In genomic region chr22:46922037-46922436, GRCh38 we compare ENCODE assay signal across 29 cellular contexts.
"Had no signal": no experiment of that assay in that cellular context is flagged by ENCODE, and none has a peak within 500 bp of the region (broad histone marks: within the 10 kb centered on the region; RNA-seq: fewer than 3 reads in every experiment).

No MANE protein-coding gene starts in this region.

- H3K4me2 ChIP-seq: smooth muscle cell had no signal

- H3K27ac ChIP-seq: ovary, parathyroid adenoma, psoas muscle, skin epidermis, spleen, suprapubic skin, testis, tibial artery, transverse colon, upper lobe of right lung, uterus had no signal

- DNase-seq: naive thymus-derived CD8-positive, alpha-beta T cell; nephron progenitor cell; occipital lobe; ovary; posterior cingulate gyrus; psoas muscle; right cardiac atrium; spleen; stimulated activated CD4-positive, alpha-beta T cell treated with anti-CD3 and anti-CD28 coated beads, Interleukin-12 subunit alpha, Interleukin-12 subunit beta, amount 100 ng/mL, for 4 hours; stimulated activated CD4-positive, alpha-beta T cell treated with anti-CD3 and anti-CD28 coated beads, Interleukin-1b, Interleukin-23, amount 100 ng/mL, for 48 hours; stimulated activated CD4-positive, alpha-beta T cell treated with anti-CD3 and anti-CD28 coated beads, Interleukin-4, amount 100 ng/mL, for 1 hour; stimulated activated CD4-positive, alpha-beta T cell treated with anti-CD3 and anti-CD28 coated beads, Interleukin-4, amount 100 ng/mL, for 4 hours; stimulated activated CD8-positive, alpha-beta memory T cell treated with anti-CD3 and anti-CD28 coated beads, Interleukin-4, amount 100 ng/mL, for 48 hours; stimulated activated naive CD4-positive, alpha-beta T cell; stimulated activated naive CD8-positive, alpha-beta T cell treated with anti-CD3 and anti-CD28 coated beads, Interleukin-15, amount 100 ng/mL, for 72 hours; stimulated activated naive CD8-positive, alpha-beta T cell treated with anti-CD3 and anti-CD28 coated beads, Interleukin-15, Interleukin-2, amounts not matched to agents 100 U/mL and 50 U/mL, for 24 hours; substantia nigra; testis; tibial artery; transverse colon; upper lobe of right lung; uterus had no signal

- H3K79me2 ChIP-seq: parathyroid adenoma had no signal

- H3K4me3 ChIP-seq: ovary, psoas muscle, skin epidermis, smooth muscle cell, spleen, suprapubic skin, testis, tibial artery, transverse colon, upper lobe of right lung, uterus had no signal

- H3K27me3 ChIP-seq: ovary, spleen, suprapubic skin, testis, tibial artery, transverse colon, upper lobe of right lung, uterus had no signal

- ATAC-seq: naive thymus-derived CD8-positive, alpha-beta T cell; natural killer cell treated with Interleukin-12 subunit alpha and Interleukin-12 subunit beta and Interleukin-15 and Interleukin-18, amount 100 ng/mL, for 72 hours; psoas muscle; right cardiac atrium; sciatic nerve; stimulated activated memory B cell treated with anti-CD40 and anti-IgM and Interleukin-4, amounts not matched to agents 10 μg/mL and 1 μg/mL and 100 μg/mL, for 72 hours; stimulated activated naive CD8-positive, alpha-beta T cell treated with anti-CD3 and anti-CD28 coated beads, Interleukin-15, amount 100 ng/mL, for 72 hours; stimulated activated naive CD8-positive, alpha-beta T cell treated with anti-CD3 and anti-CD28 coated beads, Interleukin-15, Interleukin-2, amounts not matched to agents 100 U/mL and 50 U/mL, for 24 hours; upper lobe of right lung had no signal

- H3K9me3 ChIP-seq: ovary, testis, upper lobe of right lung had no signal

- H2AFZ ChIP-seq: parathyroid adenoma had no signal

- H3K4me1 ChIP-seq: parathyroid adenoma, psoas muscle, spleen, suprapubic skin, tibial artery, transverse colon, upper lobe of right lung, uterus had no signal

- H3K9ac ChIP-seq: parathyroid adenoma had no signal

- H3K36me3 ChIP-seq: ovary, uterus had no signal
